8 cellular contexts compared by ENCODE assay signal in the genomic region with DNA sequence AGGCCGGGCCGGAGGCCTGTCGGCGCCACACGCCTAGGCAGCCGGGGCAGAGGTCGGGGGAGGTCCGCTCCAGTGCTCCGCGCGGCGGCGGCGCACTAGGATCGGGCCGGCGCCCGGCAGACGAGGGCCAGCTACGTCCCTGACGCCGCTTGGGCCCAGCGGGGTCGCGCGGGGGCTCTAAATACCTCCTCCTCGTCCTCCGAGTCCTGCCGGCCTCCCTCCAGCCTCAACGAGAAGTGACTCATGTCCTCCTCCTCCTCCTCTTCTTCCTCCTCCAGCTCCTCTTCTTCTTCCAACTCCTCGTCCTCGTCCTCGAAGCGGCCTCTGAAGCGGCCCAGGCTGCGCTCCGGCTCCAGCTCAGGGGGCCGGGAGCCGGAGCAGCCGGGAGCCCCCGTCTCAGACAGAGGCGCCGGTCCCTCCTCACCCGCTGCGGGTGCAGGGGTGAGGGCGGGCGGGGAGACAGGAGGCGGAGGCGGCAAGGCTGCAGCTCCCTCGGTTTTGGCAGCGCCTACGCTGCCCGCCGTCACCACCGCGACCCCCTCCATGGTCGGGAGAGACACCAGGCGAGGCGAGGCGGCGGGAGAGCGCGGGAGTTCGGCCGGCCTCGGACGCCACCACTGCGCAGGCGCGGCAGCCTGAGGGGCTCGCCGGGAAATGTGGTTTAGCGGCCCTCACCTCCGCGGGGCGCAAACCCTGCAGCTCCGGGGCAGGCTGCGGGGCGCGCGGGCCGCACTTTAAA. TPM values are rescaled to one million over a fixed set of nuclear protein-coding genes. Genes with fewer than 3 reads are reported as not detected.
DNase-seq lines count a peak whose midpoint lies in the region; ATAC-seq, FAIRE-seq and TF ChIP-seq lines count a peak whose summit lies in the region.

A gene with protein sequence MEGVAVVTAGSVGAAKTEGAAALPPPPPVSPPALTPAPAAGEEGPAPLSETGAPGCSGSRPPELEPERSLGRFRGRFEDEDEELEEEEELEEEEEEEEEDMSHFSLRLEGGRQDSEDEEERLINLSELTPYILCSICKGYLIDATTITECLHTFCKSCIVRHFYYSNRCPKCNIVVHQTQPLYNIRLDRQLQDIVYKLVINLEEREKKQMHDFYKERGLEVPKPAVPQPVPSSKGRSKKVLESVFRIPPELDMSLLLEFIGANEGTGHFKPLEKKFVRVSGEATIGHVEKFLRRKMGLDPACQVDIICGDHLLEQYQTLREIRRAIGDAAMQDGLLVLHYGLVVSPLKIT (minus strand): TSS at position 619 of the 739 bp plus-strand sequence. CDS start 74 bp downstream, at position 545.

- H3K4me1 ChIP-seq in MM.1S (ENCODE audit: low read length) (0 out of 2 replicates have a peak, but pooled peaks cover 3% of the 10 kb centered on the region), ovary (ENCODE audit: insufficient read depth) (peaks cover 1% of the 10 kb centered on the region), thoracic aorta (ENCODE audit: control insufficient read depth in 1 of 2, low read depth in 2 of 2) (peaks cover 4 to 9% of the 10 kb centered on the region in 2 donors)

- no peak for FAIRE-seq in H54 (lab: Jason Lieb, UNC)

- DNase-seq in GDM1 (lab: John Stamatoyannopoulos, UW) (peak; percentile 76), H54 (ENCODE audit: insufficient read length, low spot score) (peak; percentile 60), MM.1S (peak; percentile 82), SKM-1 treated with dmso at 0.1 percent for 144 hours (lab: John Stamatoyannopoulos, UW; ENCODE audit: unreplicated experiment) (peak; percentile 72), head of caudate nucleus (peak; percentile 35 to 91 (median 82)), ovary (peak; percentile 79 to 92 (median 87)), thoracic aorta (ENCODE audit: low spot score) (no peak)
- DNase-seq in activated naive CD8-positive, alpha-beta T cell treated with anti-CD3 and anti-CD28 coated beads for 36 hours: peak; percentile 85

- H3K36me3 ChIP-seq in MM.1S (replicated peaks; ENCODE audit: insufficient read depth, low read length) (no peaks in the 10 kb centered on the region; the same call in 1 of the 2 replicates), ovary (no peaks in the 10 kb centered on the region), thoracic aorta (peaks cover 6% of the 10 kb centered on the region)

- H4K20me1 ChIP-seq in MM.1S (ENCODE audit: insufficient read depth, low read length): no peaks in the 10 kb centered on the region

- H3K4me3 Mint-ChIP-seq in activated naive CD8-positive, alpha-beta T cell treated with anti-CD3 and anti-CD28 coated beads for 36 hours: peak within 1 kb of the TSS; percentile 96

- H3K27me3 Mint-ChIP-seq in activated naive CD8-positive, alpha-beta T cell treated with anti-CD3 and anti-CD28 coated beads for 36 hours: no peaks in the 10 kb centered on the region

- H3K79me2 ChIP-seq in MM.1S (ENCODE audit: low read length): peaks cover 26% of the 10 kb centered on the region

- peaks cover 3% of the 10 kb centered on the region; the same call in 1 of the 2 replicates for H3F3A ChIP-seq in MM.1S (ENCODE audit: insufficient read depth, low read length)

- peaks cover 4% of the 10 kb centered on the region for H3K36me3 Mint-ChIP-seq in activated naive CD8-positive, alpha-beta T cell treated with anti-CD3 and anti-CD28 coated beads for 36 hours

- H3K27me3 ChIP-seq in MM.1S (replicated peaks; ENCODE audit: insufficient read depth, low read length) (no peaks in the 10 kb centered on the region), ovary (no peaks in the 10 kb centered on the region), thoracic aorta (replicated peaks; ENCODE audit: insufficient read depth) (no peaks in the 10 kb centered on the region)

- TF ChIP-seq POLR2A in H54 (IDR thresholded peaks at IDR 0.05; ENCODE audit: low read depth, low read length) (peak; percentile 85), ovary (IDR thresholded peaks at IDR 0.05) (no peak)

- 0 to 1% (median 1%) methylated on average over 55 to 82 of the region's 82 CpGs for WGBS in ovary, 3 donors

- peak within 1 kb of the TSS; percentile 94 for H3K27ac Mint-ChIP-seq in activated naive CD8-positive, alpha-beta T cell treated with anti-CD3 and anti-CD28 coated beads for 36 hours

- intact Hi-C loops in head of caudate nucleus (cut with DNase I): loop anchor here (1.0 kb wide), 1 partner anchor 17 kb away; a partner anchor contains a TSS
- intact Hi-C loops in ovary (cut with DNase I): no loop called here

- peaks cover 10% of the 10 kb centered on the region for H3K4me1 Mint-ChIP-seq in activated naive CD8-positive, alpha-beta T cell treated with anti-CD3 and anti-CD28 coated beads for 36 hours

- ATAC-seq in thoracic aorta (ENCODE audit: insufficient number of reproducible peaks, low FRiP score, low read depth): peak; percentile 68

- no peaks in the 10 kb centered on the region for H3K9me2 ChIP-seq in MM.1S (replicated peaks; ENCODE audit: insufficient read depth, low read length)

- peak within 1 kb of the TSS; percentile 93 for H3K9ac ChIP-seq in MM.1S (ENCODE audit: low read length)

- H3K9me3 ChIP-seq in MM.1S (replicated peaks; ENCODE audit: insufficient read depth, low read length): no peaks in the 10 kb centered on the region
- H3K9me3 ChIP-seq in ovary: no peaks in the 10 kb centered on the region
- H3K9me3 ChIP-seq in thoracic aorta: no peaks in the 10 kb centered on the region

- TF ChIP-seq EP300 in ovary (IDR thresholded peaks at IDR 0.05): no peak

- TF ChIP-seq CTCF in MM.1S (IDR thresholded peaks at IDR 0.05; ENCODE audit: low read length) (no peak), ovary (IDR thresholded peaks at IDR 0.05) (no peak), thoracic aorta (IDR thresholded peaks at IDR 0.05) (no peak)

- H3K4me3 ChIP-seq in MM.1S (ENCODE audit: low read length) (peak within 1 kb of the TSS; percentile 94), ovary (peak within 1 kb of the TSS; percentile 78), thoracic aorta (peak within 1 kb of the TSS; percentile 100)

- H2AFZ ChIP-seq in MM.1S (ENCODE audit: low read length): peak within 1 kb of the TSS; percentile 80

- H3K4me2 ChIP-seq in MM.1S (ENCODE audit: low read depth, low read length): peak within 1 kb of the TSS; percentile 86

- H3K27ac ChIP-seq in MM.1S (ENCODE audit: low read length) (peak within 1 kb of the TSS; percentile 54; the same call in 1 of the 2 replicates), ovary (peak within 1 kb of the TSS; percentile 78 to 81), thoracic aorta (peak within 1 kb of the TSS; percentile 84 to 87)

- no peaks in the 10 kb centered on the region for H3K9me3 Mint-ChIP-seq in activated naive CD8-positive, alpha-beta T cell treated with anti-CD3 and anti-CD28 coated beads for 36 hours

RNA-seq across cellular contexts. Expression of the gene that starts here (rescaled TPM):
- total RNA-seq in activated naive CD8-positive, alpha-beta T cell treated with anti-CD3 and anti-CD28 coated beads for 36 hours: 10 to 100 TPM; 18.6 to 19.9 TPM
- total RNA-seq in ovary (10 to 100 TPM in 3 of 7 donors, 1 to 10 TPM in 4; 7.7 to 13.7 (median 10.0) TPM), thoracic aorta (10 to 100 TPM in 1 of 2 donors, 1 to 10 TPM in 1; 7.0 to 13.8 TPM)
- polyA plus RNA-seq in ovary: 1 to 10 TPM; 5.6 to 8.9 TPM
